8 cellular contexts compared by ENCODE assay signal in genomic region chr1:231628207-231628876, GRCh38. TPM values are rescaled to one million over a fixed set of nuclear protein-coding genes. Genes with fewer than 3 reads are reported as not detected.
DNase-seq lines count a peak whose midpoint lies in the region; ATAC-seq and TF ChIP-seq lines count a peak whose summit lies in the region.

No MANE protein-coding gene starts in this region.

- H3K36me3 Mint-ChIP-seq in stimulated activated naive CD8-positive, alpha-beta T cell treated with anti-CD3 and anti-CD28 coated beads, Interleukin-15, Interleukin-2, amounts not matched to agents 100 ng/mL and 50 ng/mL, for 24 hours (ENCODE audit: low read depth) = no peaks in the 10 kb centered on the region
- H3K36me3 Mint-ChIP-seq in stimulated activated memory B cell treated with anti-CD40 and anti-IgM and Interleukin-4, amounts not matched to agents 10 μg/mL and 1 μg/mL and 100 μg/mL, for 72 hours = no peaks in the 10 kb centered on the region

- TF ChIP-seq EP300 in esophagus muscularis mucosa (IDR thresholded peaks at IDR 0.05) = no peak

- H3K4me3 ChIP-seq in esophagus muscularis mucosa = no peak overlapping the region

- no peaks in the 10 kb centered on the region for H3K9me3 Mint-ChIP-seq in stimulated activated naive CD8-positive, alpha-beta T cell treated with anti-CD3 and anti-CD28 coated beads, Interleukin-15, Interleukin-2, amounts not matched to agents 100 ng/mL and 50 ng/mL, for 24 hours
- no peaks in the 10 kb centered on the region for H3K9me3 Mint-ChIP-seq in stimulated activated memory B cell treated with anti-CD40 and anti-IgM and Interleukin-4, amounts not matched to agents 10 μg/mL and 1 μg/mL and 100 μg/mL, for 72 hours

- peaks cover 3% of the 10 kb centered on the region for H3K27me3 Mint-ChIP-seq in stimulated activated naive CD8-positive, alpha-beta T cell treated with anti-CD3 and anti-CD28 coated beads, Interleukin-15, Interleukin-2, amounts not matched to agents 100 ng/mL and 50 ng/mL, for 24 hours
- peaks cover 8% of the 10 kb centered on the region for H3K27me3 Mint-ChIP-seq in stimulated activated memory B cell treated with anti-CD40 and anti-IgM and Interleukin-4, amounts not matched to agents 10 μg/mL and 1 μg/mL and 100 μg/mL, for 72 hours

- no peak for TF ChIP-seq POLR2A in esophagus muscularis mucosa (IDR thresholded peaks at IDR 0.05; ENCODE audit: low read depth)

- intact Hi-C loops in esophagus muscularis mucosa (cut with DNase I) = no loop called here

- peak overlapping the region; percentile 79 to 90 (median 88) for H3K27ac ChIP-seq in esophagus muscularis mucosa (replicated peaks in 1 of 4)

- H3K4me3 Mint-ChIP-seq in stimulated activated naive CD8-positive, alpha-beta T cell treated with anti-CD3 and anti-CD28 coated beads, Interleukin-15, Interleukin-2, amounts not matched to agents 100 ng/mL and 50 ng/mL, for 24 hours = peak overlapping the region; percentile 92
- H3K4me3 Mint-ChIP-seq in stimulated activated memory B cell treated with anti-CD40 and anti-IgM and Interleukin-4, amounts not matched to agents 10 μg/mL and 1 μg/mL and 100 μg/mL, for 72 hours = no peak overlapping the region

- no peak overlapping the region for H3K27ac Mint-ChIP-seq in stimulated activated naive CD8-positive, alpha-beta T cell treated with anti-CD3 and anti-CD28 coated beads, Interleukin-15, Interleukin-2, amounts not matched to agents 100 ng/mL and 50 ng/mL, for 24 hours
- H3K27ac Mint-ChIP-seq in stimulated activated memory B cell treated with anti-CD40 and anti-IgM and Interleukin-4, amounts not matched to agents 10 μg/mL and 1 μg/mL and 100 μg/mL, for 72 hours = no peak overlapping the region

- no peak for TF ChIP-seq CTCF in esophagus muscularis mucosa (IDR thresholded peaks at IDR 0.05)

- H3K4me1 ChIP-seq in esophagus muscularis mucosa = peaks cover 24 to 36% (median 32%) of the 10 kb centered on the region in 4 donors

- 75% methylated on average over 5 of the region's 5 CpGs for WGBS in esophagus muscularis mucosa

- peaks cover 30% of the 10 kb centered on the region for H3K4me1 Mint-ChIP-seq in stimulated activated naive CD8-positive, alpha-beta T cell treated with anti-CD3 and anti-CD28 coated beads, Interleukin-15, Interleukin-2, amounts not matched to agents 100 ng/mL and 50 ng/mL, for 24 hours (ENCODE audit: low read depth)
- H3K4me1 Mint-ChIP-seq in stimulated activated memory B cell treated with anti-CD40 and anti-IgM and Interleukin-4, amounts not matched to agents 10 μg/mL and 1 μg/mL and 100 μg/mL, for 72 hours = peaks cover 16% of the 10 kb centered on the region

- no peaks in the 10 kb centered on the region for H3K9me3 ChIP-seq in esophagus muscularis mucosa

- peak; percentile 3 for DNase-seq in NCI-H1436 (lab: John Stamatoyannopoulos, UW)
- no peak for DNase-seq in NCI-H1436 treated with DMSO at 0.1 percent for 48 hours (lab: John Stamatoyannopoulos, UW)
- peak; percentile 47 for DNase-seq in activated CD4-positive, alpha-beta T cell treated with anti-CD3 and anti-CD28 coated beads, Interleukin-2, amount 50 U/mL, for 1 hour
- DNase-seq in esophagus muscularis mucosa (ENCODE audit: extremely low spot score) = no peak
- no peak for DNase-seq in medulla oblongata (ENCODE audit: extremely low spot score)

- ATAC-seq in stimulated activated memory B cell treated with anti-CD40 and anti-IgM and Interleukin-4, amounts not matched to agents 10 μg/mL and 1 μg/mL and 100 μg/mL, for 72 hours = no peak
- no peak for ATAC-seq in HG03432 (IDR thresholded peaks at IDR 0.05; ENCODE audit: unreplicated experiment)

- H3K36me3 ChIP-seq in esophagus muscularis mucosa = no peaks in the 10 kb centered on the region

- peaks cover 0 to 14% (median 8%) of the 10 kb centered on the region in 4 donors for H3K27me3 ChIP-seq in esophagus muscularis mucosa

RNA-seq across cellular contexts. Expression of gene DISC1, which starts 1.8 kb away (rescaled TPM):
- 1 to 10 TPM; 5.3 to 6.6 (median 6.2) TPM for total RNA-seq in esophagus muscularis mucosa

Comparison
In these comparisons a context has a peak if more than half of its experiments do, and no peak if none do; other contexts are left out.
1. DNase-seq: peak in NCI-H1436 (single experiment) and activated CD4-positive, alpha-beta T cell treated with anti-CD3 and anti-CD28 coated beads, Interleukin-2, amount 50 U/mL, for 1 hour (single experiment); none in NCI-H1436 treated with DMSO at 0.1 percent for 48 hours (single experiment), esophagus muscularis mucosa (single experiment) and medulla oblongata (single experiment).